ENCODE assay signal across 8 cellular contexts in the genomic region with DNA sequence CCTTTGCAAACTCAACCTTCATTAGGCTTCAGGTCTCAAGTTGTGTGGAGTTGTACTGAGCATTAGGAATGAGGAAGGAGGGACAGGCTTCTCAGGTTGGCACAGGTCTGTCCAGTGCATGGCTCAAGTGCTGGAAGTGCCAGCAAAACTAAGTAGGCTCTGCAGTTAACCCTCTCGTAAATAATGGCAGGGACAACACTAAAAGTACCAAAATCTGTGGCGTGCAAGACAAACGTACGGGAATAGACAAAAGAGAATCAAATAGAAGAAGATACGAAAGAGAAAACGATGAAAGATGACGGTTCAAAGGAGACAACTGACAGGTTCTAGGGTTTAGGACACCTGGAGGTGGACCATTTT. TPM values are rescaled to one million over a fixed set of nuclear protein-coding genes. Genes with fewer than 3 reads are reported as not detected.
DNase-seq lines count a peak whose midpoint lies in the region; ATAC-seq and TF ChIP-seq lines count a peak whose summit lies in the region.

No MANE protein-coding gene starts in this region.

- peak overlapping the region; percentile 91 for H3K4me3 Mint-ChIP-seq in osteocyte (ENCODE audit: unreplicated experiment)

- no peaks in the 10 kb centered on the region for H3K27me3 Mint-ChIP-seq in osteocyte (ENCODE audit: unreplicated experiment)

- no peaks in the 10 kb centered on the region for H3K9me2 ChIP-seq in SU-DHL-6 (replicated peaks; ENCODE audit: insufficient read depth, low read length)

- H3K9ac ChIP-seq in SU-DHL-6 (ENCODE audit: low read length) = peak overlapping the region; percentile 82

- H3K9me3 ChIP-seq in SU-DHL-6 (ENCODE audit: insufficient read depth, low read length) = no peaks in the 10 kb centered on the region

- ATAC-seq in GM21360 (IDR thresholded peaks at IDR 0.05; ENCODE audit: unreplicated experiment) (peak; percentile 11), GM21737 (IDR thresholded peaks at IDR 0.05; ENCODE audit: unreplicated experiment) (no peak)

- TF ChIP-seq CTCF in AG09309 (IDR thresholded peaks at IDR 0.05; ENCODE audit: control insufficient read depth, insufficient read depth, low read depth, low read length, missing control alignments) = no peak
- no peak for TF ChIP-seq CTCF in SU-DHL-6 (IDR thresholded peaks at IDR 0.05; ENCODE audit: insufficient read depth, low read length, poor library complexity, severe bottlenecking)
- no peak for TF ChIP-seq CTCF in fibroblast of mammary gland (conservative IDR thresholded peaks at IDR 0.05; ENCODE audit: control insufficient read depth, insufficient read depth, low read depth, low read length)
- TF ChIP-seq CTCF in osteocyte (IDR thresholded peaks at IDR 0.05) = no peak

- peaks cover 4% of the 10 kb centered on the region for H3K36me3 Mint-ChIP-seq in osteocyte (ENCODE audit: unreplicated experiment)

- H3K36me3 ChIP-seq in SU-DHL-6 (ENCODE audit: low read length) = peaks cover 3% of the 10 kb centered on the region; the same call in 1 of the 2 replicates

- peak overlapping the region; percentile 98 for H3K4me2 ChIP-seq in SU-DHL-6 (ENCODE audit: low read depth, low read length, poor library complexity, severe bottlenecking)

- H4K20me1 ChIP-seq in SU-DHL-6 (ENCODE audit: low read depth, low read length) = no peaks in the 10 kb centered on the region

- H2AFZ ChIP-seq in SU-DHL-6 (ENCODE audit: low read depth, low read length, severe bottlenecking) = peak overlapping the region; percentile 98

- H3K4me3 ChIP-seq in AG09309 (ENCODE audit: control insufficient read depth, low read depth, low read length) = peak overlapping the region; percentile 99
- peak overlapping the region; percentile 97 for H3K4me3 ChIP-seq in SU-DHL-6 (ENCODE audit: insufficient read depth, low read length, poor library complexity, severe bottlenecking)
- H3K4me3 ChIP-seq in fibroblast of mammary gland (ENCODE audit: control insufficient read depth, low read depth, low read length) = peak overlapping the region; percentile 94

- no peaks in the 10 kb centered on the region for H3K9me3 Mint-ChIP-seq in osteocyte (ENCODE audit: unreplicated experiment)

- H3K27ac Mint-ChIP-seq in osteocyte (ENCODE audit: unreplicated experiment) = peak overlapping the region; percentile 100

- peak overlapping the region; percentile 72 for H3K27ac ChIP-seq in SU-DHL-6 (ENCODE audit: low read depth, low read length)

- H3K79me2 ChIP-seq in SU-DHL-6 (ENCODE audit: insufficient read depth, low read length) = peaks cover 49% of the 10 kb centered on the region

- no peaks in the 10 kb centered on the region for H3K27me3 ChIP-seq in SU-DHL-6 (ENCODE audit: low read length)

- peaks cover 30% of the 10 kb centered on the region for H3F3A ChIP-seq in SU-DHL-6 (ENCODE audit: insufficient read depth)

- H3K4me1 Mint-ChIP-seq in osteocyte (ENCODE audit: unreplicated experiment) = peaks cover 41% of the 10 kb centered on the region

- DNase-seq in AG09309 (ENCODE audit: low read depth) = no peak
- DNase-seq in fibroblast of mammary gland (ENCODE audit: low read depth) = no peak
- DNase-seq in osteocyte (ENCODE audit: extremely low spot score, unreplicated experiment) = no peak
- no peak for DNase-seq in NCI-H510A (lab: John Stamatoyannopoulos, UW)
- no peak for DNase-seq in LoVo (ENCODE audit: low spot score)

RNA-seq across cellular contexts. Expression of a gene that starts 0.6 kb away (rescaled TPM):
- total RNA-seq in osteocyte = 29.7 and 29.8 TPM in 2 replicates

RNA-seq across cellular contexts. Expression of a gene that starts 5.5 kb away (rescaled TPM):
- total RNA-seq in osteocyte = 53.0 and 66.1 TPM in 2 replicates

RNA-seq across cellular contexts. Expression of a gene that starts 55.4 kb away (rescaled TPM):
- 13.2 and 14.9 TPM in 2 replicates for total RNA-seq in osteocyte
